ENCODE assay signal across 1 cellular context in the genomic region with DNA sequence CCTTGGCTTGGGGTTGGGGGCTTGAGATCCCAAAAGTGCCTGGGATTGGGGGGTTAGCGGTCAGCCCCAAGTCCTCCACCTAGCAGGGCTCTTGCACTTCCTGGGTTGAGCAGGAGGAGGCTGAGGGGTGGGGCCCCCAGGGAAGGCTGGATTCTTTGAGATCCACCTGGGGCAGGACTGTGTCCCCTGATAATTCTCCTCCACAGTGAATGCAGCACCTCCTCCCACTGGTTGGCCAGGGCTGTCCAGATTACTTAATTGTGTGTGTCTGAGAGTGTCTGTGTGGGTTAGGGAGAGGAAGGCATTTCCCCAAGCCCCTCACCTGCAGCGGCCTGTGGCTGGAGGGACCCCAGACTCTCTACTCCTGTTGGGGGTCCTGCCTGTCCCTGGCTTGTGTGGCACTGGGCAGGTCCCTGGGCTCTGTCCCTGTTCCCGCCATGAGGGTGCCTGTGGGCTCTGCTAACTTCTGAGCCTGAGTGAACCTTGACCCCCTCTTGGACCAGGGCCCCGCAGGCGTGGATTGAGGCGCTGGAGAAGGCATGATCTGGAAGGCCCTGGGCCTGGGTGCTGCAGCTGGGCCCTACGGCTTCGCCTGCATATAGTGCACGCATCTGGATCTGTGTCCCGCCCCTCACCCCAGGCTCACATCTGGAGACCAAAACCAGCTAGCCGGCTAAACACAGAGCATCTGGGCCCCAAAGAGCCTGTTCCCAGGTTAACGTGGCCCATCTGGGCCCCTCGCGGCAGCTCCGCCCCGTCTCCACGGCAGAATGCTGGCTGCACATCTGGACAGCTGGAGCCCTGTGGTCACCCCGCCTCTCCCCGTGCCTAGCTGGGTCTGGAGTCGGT.
TF ChIP-seq lines count a peak whose summit lies in the region.

No MANE protein-coding gene starts in this region.

TF ChIP-seq in liver, 16 proteins besides CTCF, POLR2A, EP300 and RAD21:
- peak; percentile 67 to 78 for TF ChIP-seq RXRA (IDR thresholded peaks at IDR 0.05)
- no peak for TF ChIP-seq EGR1 (IDR thresholded peaks at IDR 0.05; ENCODE audit: low read depth in 2 of 2)
- TF ChIP-seq HNF4G (IDR thresholded peaks at IDR 0.05), result peak; percentile 22
- TF ChIP-seq SP1 (IDR thresholded peaks at IDR 0.05), result peak; percentile 61
- no peak for TF ChIP-seq FOXA1 (IDR thresholded peaks at IDR 0.05)
- TF ChIP-seq, protein P1, sequence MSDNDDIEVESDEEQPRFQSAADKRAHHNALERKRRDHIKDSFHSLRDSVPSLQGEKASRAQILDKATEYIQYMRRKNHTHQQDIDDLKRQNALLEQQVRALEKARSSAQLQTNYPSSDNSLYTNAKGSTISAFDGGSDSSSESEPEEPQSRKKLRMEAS (IDR thresholded peaks at IDR 0.05), result no peak
- TF ChIP-seq, protein P2, sequence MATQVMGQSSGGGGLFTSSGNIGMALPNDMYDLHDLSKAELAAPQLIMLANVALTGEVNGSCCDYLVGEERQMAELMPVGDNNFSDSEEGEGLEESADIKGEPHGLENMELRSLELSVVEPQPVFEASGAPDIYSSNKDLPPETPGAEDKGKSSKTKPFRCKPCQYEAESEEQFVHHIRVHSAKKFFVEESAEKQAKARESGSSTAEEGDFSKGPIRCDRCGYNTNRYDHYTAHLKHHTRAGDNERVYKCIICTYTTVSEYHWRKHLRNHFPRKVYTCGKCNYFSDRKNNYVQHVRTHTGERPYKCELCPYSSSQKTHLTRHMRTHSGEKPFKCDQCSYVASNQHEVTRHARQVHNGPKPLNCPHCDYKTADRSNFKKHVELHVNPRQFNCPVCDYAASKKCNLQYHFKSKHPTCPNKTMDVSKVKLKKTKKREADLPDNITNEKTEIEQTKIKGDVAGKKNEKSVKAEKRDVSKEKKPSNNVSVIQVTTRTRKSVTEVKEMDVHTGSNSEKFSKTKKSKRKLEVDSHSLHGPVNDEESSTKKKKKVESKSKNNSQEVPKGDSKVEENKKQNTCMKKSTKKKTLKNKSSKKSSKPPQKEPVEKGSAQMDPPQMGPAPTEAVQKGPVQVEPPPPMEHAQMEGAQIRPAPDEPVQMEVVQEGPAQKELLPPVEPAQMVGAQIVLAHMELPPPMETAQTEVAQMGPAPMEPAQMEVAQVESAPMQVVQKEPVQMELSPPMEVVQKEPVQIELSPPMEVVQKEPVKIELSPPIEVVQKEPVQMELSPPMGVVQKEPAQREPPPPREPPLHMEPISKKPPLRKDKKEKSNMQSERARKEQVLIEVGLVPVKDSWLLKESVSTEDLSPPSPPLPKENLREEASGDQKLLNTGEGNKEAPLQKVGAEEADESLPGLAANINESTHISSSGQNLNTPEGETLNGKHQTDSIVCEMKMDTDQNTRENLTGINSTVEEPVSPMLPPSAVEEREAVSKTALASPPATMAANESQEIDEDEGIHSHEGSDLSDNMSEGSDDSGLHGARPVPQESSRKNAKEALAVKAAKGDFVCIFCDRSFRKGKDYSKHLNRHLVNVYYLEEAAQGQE (IDR thresholded peaks at IDR 0.05), result peak; percentile 39
- peak; percentile 56 for TF ChIP-seq NR2F2 (IDR thresholded peaks at IDR 0.05)
- TF ChIP-seq GABPA (IDR thresholded peaks at IDR 0.05 in 1 of 2, conservative IDR thresholded peaks at IDR 0.05 in 1 of 2), result no peak
- TF ChIP-seq, protein P3, sequence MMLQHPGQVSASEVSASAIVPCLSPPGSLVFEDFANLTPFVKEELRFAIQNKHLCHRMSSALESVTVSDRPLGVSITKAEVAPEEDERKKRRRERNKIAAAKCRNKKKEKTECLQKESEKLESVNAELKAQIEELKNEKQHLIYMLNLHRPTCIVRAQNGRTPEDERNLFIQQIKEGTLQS (IDR thresholded peaks at IDR 0.05), result no peak
- TF ChIP-seq HNF4A (conservative IDR thresholded peaks at IDR 0.05), result peak; percentile 80 to 83
- TF ChIP-seq JUND (IDR thresholded peaks at IDR 0.05), result no peak
- peak; percentile 69 for TF ChIP-seq YY1 (IDR thresholded peaks at IDR 0.05)
TF ChIP-seq in liver: peak in this region for 7.
